In genomic region chr11:46391578-46392420, GRCh38 we compare ENCODE assay signal across 8 cellular contexts. TPM values are rescaled to one million over a fixed set of nuclear protein-coding genes. Genes with fewer than 3 reads are reported as not detected.
A peak's percentile ranks its signal among the peaks of the same experiment; 100 is the strongest.
DNase-seq lines count a peak whose midpoint lies in the region; ATAC-seq and TF ChIP-seq lines count a peak whose summit lies in the region.

TSS of gene CHRM4 (minus strand) at chr11:46391776. CDS start at chr11:46386557, 5,219 bp downstream.

- no peaks in the 10 kb centered on the region for H3K36me3 ChIP-seq in mucosa of descending colon (ENCODE audit: low read depth)

- H3K4me3 ChIP-seq in choroid plexus epithelial cell (ENCODE audit: low read depth, low read length): peak within 1 kb of the TSS; percentile 47
- no peak within 1 kb of the TSS for H3K4me3 ChIP-seq in mucosa of descending colon

- DNase-seq in DMS79 (lab: John Stamatoyannopoulos, UW): peak; percentile 74
- peak; percentile 22 for DNase-seq in HCEC 1CT
- peak; percentile 17 for DNase-seq in NOMO-1 treated with DMSO at 0.1 percent for 48 hours (lab: John Stamatoyannopoulos, UW; ENCODE audit: unreplicated experiment)
- peak; percentile 36 for DNase-seq in choroid plexus epithelial cell (ENCODE audit: low read depth)
- peak in 2 of 3 donors; percentile 53 to 55 for DNase-seq in mucosa of descending colon
- no peak for DNase-seq in NCI-H1694 treated with DMSO at 0.1 percent for 48 hours (lab: John Stamatoyannopoulos, UW)

- H3K4me1 ChIP-seq in mucosa of descending colon (ENCODE audit: low read depth): peaks cover 42% of the 10 kb centered on the region

- TF ChIP-seq CTCF in choroid plexus epithelial cell (conservative IDR thresholded peaks at IDR 0.05; ENCODE audit: low read depth, low read length): peak; percentile 36
- TF ChIP-seq CTCF in mucosa of descending colon (IDR thresholded peaks at IDR 0.05): no peak

- peak; percentile 30 for ATAC-seq in mucosa of descending colon
- ATAC-seq in HG02885 (IDR thresholded peaks at IDR 0.05; ENCODE audit: poor library complexity, unreplicated experiment): no peak
- ATAC-seq in GM18517 (IDR thresholded peaks at IDR 0.05; ENCODE audit: unreplicated experiment): no peak

- no peaks in the 10 kb centered on the region for H3K9me3 ChIP-seq in mucosa of descending colon

- intact Hi-C loops in mucosa of descending colon (cut with DNase I, micrococcal nuclease): loop anchor here in 1 of 2 donors (5.0 kb wide), 1 partner anchor 146 kb away; no protein-coding TSS in a partner anchor

RNA-seq across cellular contexts. Expression of gene CHRM4, which starts in this region (rescaled TPM):
- 1 to 10 TPM in 2 of 3 donors, under 1 TPM in 1; 0.32 to 6.0 (median 3.1) TPM for total RNA-seq in mucosa of descending colon
